In the genomic region with DNA sequence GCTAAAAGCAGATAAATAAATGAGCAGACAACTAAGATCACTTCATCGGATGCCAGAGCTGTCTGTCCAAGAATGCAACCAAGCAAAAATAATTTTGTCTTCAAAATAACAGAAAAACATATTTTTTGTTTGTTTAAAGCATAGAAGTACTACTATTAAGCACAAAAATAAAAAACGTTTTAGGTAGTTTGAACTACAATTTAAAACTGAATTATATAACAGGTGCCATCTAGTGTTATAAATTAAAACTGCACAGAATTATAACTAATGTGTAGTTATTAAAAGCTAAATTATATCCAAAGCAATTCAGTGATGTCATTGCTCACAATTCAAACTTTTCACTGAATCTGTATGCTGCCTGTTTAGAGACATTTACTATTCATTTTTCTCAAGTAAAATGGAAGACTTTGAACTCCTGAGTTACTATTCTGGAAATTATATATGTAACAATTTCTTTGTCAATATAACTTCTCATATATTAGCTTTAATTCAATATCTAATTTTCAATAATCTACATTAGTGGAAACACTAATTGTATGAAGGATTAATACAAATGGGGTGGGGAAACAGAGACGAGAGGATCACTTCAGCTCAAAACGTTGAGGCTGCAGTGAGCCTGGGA, we compare ENCODE assay signal across 9 cellular contexts. TPM values are rescaled to one million over a fixed set of nuclear protein-coding genes. Genes with fewer than 3 reads are reported as not detected.
A peak's percentile ranks its signal among the peaks of the same experiment; 100 is the strongest.
DNase-seq lines count a peak whose midpoint lies in the region; ATAC-seq and TF ChIP-seq lines count a peak whose summit lies in the region.
"Had no signal": no experiment of that assay in that cellular context is flagged by ENCODE, and none has a peak within 500 bp of the region (broad histone marks: within the 10 kb centered on the region; RNA-seq: fewer than 3 reads in every experiment).

No MANE protein-coding gene starts in this region.

- TF ChIP-seq POLR2A in tibial nerve (IDR thresholded peaks at IDR 0.05): no peak

- peaks cover 0 to 47% (median 0%) of the 10 kb centered on the region in 3 donors for H3K36me3 ChIP-seq in tibial nerve

- no peaks in the 10 kb centered on the region for H3K27me3 ChIP-seq in tibial nerve

- H3K9me3 Mint-ChIP-seq in activated naive CD4-positive, alpha-beta T cell treated with anti-CD3 and anti-CD28 coated beads, Interleukin-2, amount 10 ng/mL, durations not matched to agents 7 days and 5 days: peaks cover 3% of the 10 kb centered on the region
- H3K9me3 Mint-ChIP-seq in stimulated activated naive CD8-positive, alpha-beta T cell treated with anti-CD3 and anti-CD28 coated beads, Interleukin-15, amount 100 ng/mL, for 72 hours: no peaks in the 10 kb centered on the region

- DNase-seq in activated naive CD4-positive, alpha-beta T cell treated with anti-CD3 and anti-CD28 coated beads, Interleukin-2, amount 10 ng/mL, durations not matched to agents 7 days and 5 days: no peak
- DNase-seq in activated naive CD4-positive, alpha-beta T cell (lab: John Stamatoyannopoulos, UW): no peak
- peak; percentile 28 for DNase-seq in SW480 (ENCODE audit: low spot score)
- DNase-seq in foreskin melanocyte: peak; percentile 10
- DNase-seq in tibial nerve (ENCODE audit: low spot score in 2 of 2): no peak
- DNase-seq in stimulated activated naive CD8-positive, alpha-beta T cell treated with anti-CD3 and anti-CD28 coated beads, Interleukin-15, amount 100 ng/mL, for 72 hours: no peak

- peak overlapping the region; percentile 68 for H3K4me3 Mint-ChIP-seq in activated naive CD4-positive, alpha-beta T cell treated with anti-CD3 and anti-CD28 coated beads, Interleukin-2, amount 10 ng/mL, durations not matched to agents 7 days and 5 days
- H3K4me3 Mint-ChIP-seq in stimulated activated naive CD8-positive, alpha-beta T cell treated with anti-CD3 and anti-CD28 coated beads, Interleukin-15, amount 100 ng/mL, for 72 hours: no peak overlapping the region

- H3K27ac ChIP-seq in tibial nerve: no peak overlapping the region

- H3K4me3 ChIP-seq in tibial nerve: no peak overlapping the region
- H3K4me3 ChIP-seq: skin epidermis had no signal

- H3K27ac Mint-ChIP-seq in activated naive CD4-positive, alpha-beta T cell treated with anti-CD3 and anti-CD28 coated beads, Interleukin-2, amount 10 ng/mL, durations not matched to agents 7 days and 5 days: peak overlapping the region; percentile 93
- no peak overlapping the region for H3K27ac Mint-ChIP-seq in stimulated activated naive CD8-positive, alpha-beta T cell treated with anti-CD3 and anti-CD28 coated beads, Interleukin-15, amount 100 ng/mL, for 72 hours

- TF ChIP-seq EP300 in tibial nerve (IDR thresholded peaks at IDR 0.05): no peak

- WGBS in tibial nerve, 2 donors: 54 to 55% methylated on average over 4 of the region's 4 CpGs

- peak; percentile 52 to 60 (median 54) for TF ChIP-seq CTCF in tibial nerve (IDR thresholded peaks at IDR 0.05)

- peaks cover 76% of the 10 kb centered on the region for H3K4me1 Mint-ChIP-seq in activated naive CD4-positive, alpha-beta T cell treated with anti-CD3 and anti-CD28 coated beads, Interleukin-2, amount 10 ng/mL, durations not matched to agents 7 days and 5 days
- H3K4me1 Mint-ChIP-seq in stimulated activated naive CD8-positive, alpha-beta T cell treated with anti-CD3 and anti-CD28 coated beads, Interleukin-15, amount 100 ng/mL, for 72 hours: peaks cover 37% of the 10 kb centered on the region

- CTCF ChIA-PET in activated naive CD4-positive, alpha-beta T cell treated with anti-CD3 and anti-CD28 coated beads, Interleukin-2, amount 10 ng/mL, durations not matched to agents 7 days and 5 days (lab: Charles Lee): interaction anchor here (0.7 to 2.8 kb wide), 15 partner anchors 9 to 242 kb away, joined by 3 to 42 read pairs (median 4); a partner anchor contains a TSS

- no peak for ATAC-seq in stimulated activated naive CD8-positive, alpha-beta T cell treated with anti-CD3 and anti-CD28 coated beads, Interleukin-15, amount 100 ng/mL, for 72 hours
- no peak for ATAC-seq in GM21390 (IDR thresholded peaks at IDR 0.05; ENCODE audit: unreplicated experiment)
- no peak for ATAC-seq in HG02884 (IDR thresholded peaks at IDR 0.05; ENCODE audit: unreplicated experiment)

- H3K9me3 ChIP-seq in tibial nerve: no peaks in the 10 kb centered on the region

- H3K36me3 Mint-ChIP-seq in activated naive CD4-positive, alpha-beta T cell treated with anti-CD3 and anti-CD28 coated beads, Interleukin-2, amount 10 ng/mL, durations not matched to agents 7 days and 5 days: peaks cover 81% of the 10 kb centered on the region

- no peaks in the 10 kb centered on the region for H3K27me3 Mint-ChIP-seq in activated naive CD4-positive, alpha-beta T cell treated with anti-CD3 and anti-CD28 coated beads, Interleukin-2, amount 10 ng/mL, durations not matched to agents 7 days and 5 days
- H3K27me3 Mint-ChIP-seq in stimulated activated naive CD8-positive, alpha-beta T cell treated with anti-CD3 and anti-CD28 coated beads, Interleukin-15, amount 100 ng/mL, for 72 hours: no peaks in the 10 kb centered on the region

- peaks cover 0 to 11% (median 0%) of the 10 kb centered on the region in 4 donors for H3K4me1 ChIP-seq in tibial nerve

RNA-seq across cellular contexts. Expression of a gene that starts 29.5 kb away (rescaled TPM):
- total RNA-seq in tibial nerve: 10 to 100 TPM; 10.7 to 76.6 (median 35.7) TPM

RNA-seq across cellular contexts. Expression of a gene that starts 29.9 kb away (rescaled TPM):
- 10 to 100 TPM; 11.4 to 12.7 (median 12.1) TPM for total RNA-seq in tibial nerve

RNA-seq across cellular contexts. Expression of a gene that starts 43.7 kb away (rescaled TPM):
- total RNA-seq in tibial nerve: under 1 TPM in 1 of 4 donors, not detected in 3; 0.21 TPM

Comparison
In these comparisons a context has a peak if more than half of its experiments do, and no peak if none do; other contexts are left out.
1. DNase-seq: peak in SW480 (single experiment) and foreskin melanocyte (single experiment); none in activated naive CD4-positive, alpha-beta T cell treated with anti-CD3 and anti-CD28 coated beads, Interleukin-2, amount 10 ng/mL, durations not matched to agents 7 days and 5 days (single experiment), activated naive CD4-positive, alpha-beta T cell (0 of 4), tibial nerve (0 of 2) and stimulated activated naive CD8-positive, alpha-beta T cell treated with anti-CD3 and anti-CD28 coated beads, Interleukin-15, amount 100 ng/mL, for 72 hours (0 of 2).